23 cellular contexts compared by ENCODE assay signal in the genomic region with DNA sequence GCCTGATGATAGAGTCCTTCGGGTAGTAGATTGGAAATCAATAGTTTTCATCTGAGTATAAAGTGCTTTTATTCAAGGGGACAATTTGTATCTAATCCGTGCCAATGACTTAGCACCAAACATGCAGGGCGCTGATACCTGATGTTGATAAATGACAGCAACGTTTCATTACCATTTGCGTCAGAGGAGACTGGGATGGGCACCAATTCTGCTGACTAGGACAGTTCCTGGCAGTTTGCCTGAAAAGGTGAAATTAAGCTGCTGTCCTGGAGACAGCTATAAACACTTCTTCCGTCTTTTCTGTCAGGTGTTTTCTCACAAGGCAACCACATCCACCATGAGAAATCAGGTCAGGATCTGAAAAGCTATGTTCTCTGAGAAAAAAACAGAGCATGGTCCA.
DNase-seq lines count a peak whose midpoint lies in the region; ATAC-seq, FAIRE-seq and TF ChIP-seq lines count a peak whose summit lies in the region.
"Had no signal": no experiment of that assay in that cellular context is flagged by ENCODE, and none has a peak within 500 bp of the region (broad histone marks: within the 10 kb centered on the region; RNA-seq: fewer than 3 reads in every experiment).

No MANE protein-coding gene starts in this region.

- no peaks in the 10 kb centered on the region for H3K4me1 Mint-ChIP-seq in neural progenitor cell

- no peaks in the 10 kb centered on the region for H3K9me1 ChIP-seq in K562 (ENCODE audit: control insufficient read depth, insufficient read depth, low read length)

- WGBS in K562 (ENCODE audit: insufficient coverage, low coverage, missing lambda C conversion rate): 1% methylated on average over 6 of the region's 6 CpGs

- H3K36me3 ChIP-seq in K562 (ENCODE audit: control insufficient read depth, insufficient read depth, low read length): no peaks in the 10 kb centered on the region
- H3K36me3 ChIP-seq in neural progenitor cell: no peaks in the 10 kb centered on the region
- H3K36me3 ChIP-seq: Peyer's patch had no signal

- H3K4me1 ChIP-seq in K562 (replicated peaks in 1 of 2; ENCODE audit: control insufficient read depth in 2 of 2, insufficient read depth in 2 of 2, low read length in 2 of 2) (no peaks in the 10 kb centered on the region), neural progenitor cell (no peaks in the 10 kb centered on the region)
- H3K4me1 ChIP-seq: Peyer's patch had no signal

- peak; percentile 53 for DNase-seq in NCI-H2196 (lab: John Stamatoyannopoulos, UW; ENCODE audit: unreplicated experiment)
- no peak for DNase-seq in NCI-H2196 treated with DMSO at 0.1 percent for 48 hours (lab: John Stamatoyannopoulos, UW; ENCODE audit: unreplicated experiment)
- peak; percentile 79 for DNase-seq in NCI-H748 (lab: John Stamatoyannopoulos, UW; ENCODE audit: unreplicated experiment)
- DNase-seq in K562 (ENCODE audit: extremely low read depth in 1 of 4, low spot score in 3 of 4): no peak
- DNase-seq in HuH-7 (ENCODE audit: low spot score): no peak
- no peak for DNase-seq in erythroblast (lab: John Stamatoyannopoulos, UW)
- no peak for DNase-seq in neural progenitor cell (ENCODE audit: low spot score)
- DNase-seq: DMS153, DND-41, GM23248, H7, NCI-H1092, NCI-H1436 treated with DMSO at 0.1 percent for 48 hours, NCI-H187 treated with DMSO at 0.1 percent for 48 hours, NCI-H2171 treated with DMSO at 0.1 percent for 48 hours, NCI-H446, NCI-H524 treated with DMSO at 0.1 percent for 48 hours, OCI-M1, Peyer's patch, SIG-M5 had no signal

- H3K9ac ChIP-seq in K562 (ENCODE audit: insufficient read depth in 1 of 2, low read depth in 2 of 2, low read length in 2 of 2) (no peak overlapping the region), neural progenitor cell (no peak overlapping the region)
- H3K9ac ChIP-seq: GM23248, KMS-11 had no signal

- no peak for TF ChIP-seq RAD21 in K562 (CRISPR knock-in tag; conservative IDR thresholded peaks at IDR 0.05 in 1 of 2, IDR thresholded peaks at IDR 0.05 in 1 of 2)

- H3K27ac Mint-ChIP-seq in neural progenitor cell: no peak overlapping the region

- BruUV-seq in K562 (replicated peaks; lab: Mats Ljungman, UMichigan): no TSS peak

- POLR2A ChIA-PET in K562 (lab: Yijun Ruan, JAX): interaction anchor here (0.6 kb wide), 1 partner anchor 44 kb away, joined by 3 read pairs; no protein-coding TSS in a partner anchor

- H2AFZ ChIP-seq in K562 (ENCODE audit: low read depth, low read length): no peak overlapping the region
- no peak overlapping the region for H2AFZ ChIP-seq in neural progenitor cell (replicated peaks)
- H2AFZ ChIP-seq: GM23248 had no signal

- H4K20me1 ChIP-seq in K562 (replicated peaks; ENCODE audit: control insufficient read depth, insufficient read depth, low read length) (no peaks in the 10 kb centered on the region), neural progenitor cell (ENCODE audit: low read depth) (no peaks in the 10 kb centered on the region)

- H3F3A ChIP-seq in neural progenitor cell (ENCODE audit: low read depth): no peaks in the 10 kb centered on the region

- CTCF ChIA-PET in K562 (lab: Yijun Ruan, JAX; ENCODE audit: low intra/inter-chr PET ratio): no interaction called here

- in situ Hi-C loops in K562 (cut with MboI): no loop called here

- no peaks in the 10 kb centered on the region for H3K79me2 ChIP-seq in K562 (ENCODE audit: control insufficient read depth, insufficient read depth, low read length)
- H3K79me2 ChIP-seq in neural progenitor cell (ENCODE audit: low read depth): no peaks in the 10 kb centered on the region

- intact Hi-C loops in K562 (cut with micrococcal nuclease): no loop called here

- H3K9me3 Mint-ChIP-seq in neural progenitor cell: no peaks in the 10 kb centered on the region

- H3K4me3 ChIP-seq in K562 (no peak overlapping the region), neural progenitor cell (no peak overlapping the region)
- H3K4me3 ChIP-seq: GM23248, Peyer's patch, SK-N-MC had no signal

- peaks cover 5% of the 10 kb centered on the region for H3K27me3 Mint-ChIP-seq in neural progenitor cell (ENCODE audit: insufficient read depth, low read depth)

- H3K27ac ChIP-seq in K562 (ENCODE audit: extremely low read depth, low read depth, low read length) (no peak overlapping the region), neural progenitor cell (no peak overlapping the region)
- H3K27ac ChIP-seq: GM23248, KMS-11, Peyer's patch, SK-N-MC had no signal

- TF ChIP-seq CTCF in K562 (IDR thresholded peaks at IDR 0.05 in 2 of 3, conservative IDR thresholded peaks at IDR 0.05 in 1 of 3; ENCODE audit: insufficient read depth in 2 of 3, low read depth in 1 of 3, low read length in 3 of 3) (no peak), neural progenitor cell (IDR thresholded peaks at IDR 0.05) (no peak)

- H3K4me2 ChIP-seq in K562 (ENCODE audit: insufficient read depth, low read length): no peak overlapping the region
- no peak overlapping the region for H3K4me2 ChIP-seq in neural progenitor cell
- H3K4me2 ChIP-seq: KMS-11 had no signal

- no peak for FAIRE-seq in K562 (lab: Jason Lieb, UNC)
- FAIRE-seq: GM19239 had no signal

- H3K4me3 Mint-ChIP-seq in neural progenitor cell: no peak overlapping the region

- no peak for ATAC-seq in K562

- no peaks in the 10 kb centered on the region for H3K27me3 ChIP-seq in K562 (ENCODE audit: control insufficient read depth in 2 of 2, insufficient read depth in 2 of 2, low read length in 2 of 2)
- H3K27me3 ChIP-seq in neural progenitor cell: no peaks in the 10 kb centered on the region
- H3K27me3 ChIP-seq: Peyer's patch had no signal

- no peaks in the 10 kb centered on the region for H3K9me3 ChIP-seq in K562 (replicated peaks; ENCODE audit: control insufficient read depth, insufficient read depth, low read depth, low read length)
- no peaks in the 10 kb centered on the region for H3K9me3 ChIP-seq in neural progenitor cell (ENCODE audit: low read depth)
- H3K9me3 ChIP-seq: Peyer's patch had no signal

- no peak for TF ChIP-seq POLR2A in K562 (conservative IDR thresholded peaks at IDR 0.05)
- TF ChIP-seq POLR2A in erythroblast (IDR thresholded peaks at IDR 0.05; ENCODE audit: low read length): no peak

- TF ChIP-seq EP300 in K562 (IDR thresholded peaks at IDR 0.05; ENCODE audit: low read length): no peak

- H3K36me3 Mint-ChIP-seq in neural progenitor cell: no peaks in the 10 kb centered on the region

TF ChIP-seq in K562, 482 proteins besides CTCF, POLR2A, EP300 and RAD21:
- TF ChIP-seq MAFF (IDR thresholded peaks at IDR 0.05; ENCODE audit: low read length) (peak; percentile 40), KLF6 (CRISPR knock-in tag; IDR thresholded peaks at IDR 0.05; ENCODE audit: borderline replicate concordance) (no peak), MAFK (IDR thresholded peaks at IDR 0.05; ENCODE audit: low read length) (peak; percentile 9; the same call in 1 of the 2 replicates)

Comparison
In these comparisons a context has a peak if more than half of its experiments do, and no peak if none do; other contexts are left out.
1. DNase-seq: peak in NCI-H2196 (single experiment) and NCI-H748 (single experiment); none in NCI-H2196 treated with DMSO at 0.1 percent for 48 hours (single experiment), K562 (0 of 4), HuH-7 (single experiment), erythroblast (0 of 2) and neural progenitor cell (single experiment).